8 cellular contexts compared by ENCODE assay signal in genomic region chr1:11735854-11736745, GRCh38. TPM values are rescaled to one million over a fixed set of nuclear protein-coding genes. Genes with fewer than 3 reads are reported as not detected.
A peak's percentile ranks its signal among the peaks of the same experiment; 100 is the strongest.
DNase-seq lines count a peak whose midpoint lies in the region; ATAC-seq and TF ChIP-seq lines count a peak whose summit lies in the region.

TSS of gene AGTRAP (plus strand) at chr1:11736136. CDS start at chr1:11736209, 73 bp downstream.

- under 1% methylated on average over 53 of the region's 59 CpGs for WGBS in prostate gland

- peaks cover 8% of the 10 kb centered on the region for H3K79me2 ChIP-seq in HCT116 (ENCODE audit: insufficient read depth, low read length)

- TF ChIP-seq POLR2A in HCT116 (IDR thresholded peaks at IDR 0.05; ENCODE audit: borderline replicate concordance, extremely low read depth, insufficient read depth, insufficient read length) (peak; percentile 34), prostate gland (IDR thresholded peaks at IDR 0.05) (peak; percentile 82)

- peak within 1 kb of the TSS; percentile 24 for H2AFZ ChIP-seq in HCT116 (ENCODE audit: low read depth, low read length, poor library complexity, severe bottlenecking)

- peaks cover 54% of the 10 kb centered on the region for H3K4me1 Mint-ChIP-seq in T-helper 1 cell treated with Interleukin-12 subunit alpha and Interleukin-12 subunit beta and Interleukin-4 antibody, amounts not matched to agents 30 μg/mL and 1 μg/mL, for 36 hours (ENCODE audit: low read depth)

- H3K4me2 ChIP-seq in HCT116 (ENCODE audit: low read length), result peak within 1 kb of the TSS; percentile 93

- H3K4me3 ChIP-seq in HCT116 (replicated peaks in 1 of 2; ENCODE audit: low read depth in 1 of 2, low read length in 2 of 2), result peak within 1 kb of the TSS; percentile 91 to 92
- H3K4me3 ChIP-seq in left ventricle myocardium inferior, result peak within 1 kb of the TSS; percentile 81
- peak within 1 kb of the TSS; percentile 68 to 72 for H3K4me3 ChIP-seq in prostate gland
- peak within 1 kb of the TSS; percentile 84 for H3K4me3 ChIP-seq in upper lobe of right lung

- H3K4me3 Mint-ChIP-seq in T-helper 1 cell treated with Interleukin-12 subunit alpha and Interleukin-12 subunit beta and Interleukin-4 antibody, amounts not matched to agents 30 μg/mL and 1 μg/mL, for 36 hours, result peak within 1 kb of the TSS; percentile 95

- ATAC-seq in HCT116 (peak; percentile 85), upper lobe of right lung (peak; percentile 86)

- intact Hi-C loops in HCT116 (cut with micrococcal nuclease) (no loop called here), left ventricle myocardium inferior (cut with micrococcal nuclease) (no loop called here), prostate gland (cut with DNase I) (loop anchor here (5.0 kb wide), 3 partner anchors 51 to 66 kb away; partner anchors contain the start of gene MAD2L2), upper lobe of right lung (cut with DNase I) (no loop called here)

- H3K27me3 Mint-ChIP-seq in T-helper 1 cell treated with Interleukin-12 subunit alpha and Interleukin-12 subunit beta and Interleukin-4 antibody, amounts not matched to agents 30 μg/mL and 1 μg/mL, for 36 hours (ENCODE audit: low read depth), result no peaks in the 10 kb centered on the region

- no peaks in the 10 kb centered on the region for H4K20me1 ChIP-seq in HCT116 (ENCODE audit: insufficient read depth)

- RAD21 ChIA-PET in HCT116 (lab: Charles Lee; ENCODE audit: low non-redundant PET in 1 of 2, low total read pairs in 2 of 2, uncharacterized antibody in 2 of 2, unreplicated experiment in 2 of 2), result no interaction called here

- H3K9me2 ChIP-seq in HCT116 (ENCODE audit: insufficient read depth), result no peaks in the 10 kb centered on the region

- peak within 1 kb of the TSS; percentile 85 for H3K27ac ChIP-seq in HCT116 (ENCODE audit: low read depth, low read length)
- peak within 1 kb of the TSS; percentile 88 for H3K27ac ChIP-seq in left ventricle myocardium inferior (replicated peaks)
- peak within 1 kb of the TSS; percentile 94 to 95 for H3K27ac ChIP-seq in prostate gland
- H3K27ac ChIP-seq in upper lobe of right lung, result peak within 1 kb of the TSS; percentile 91

- H3K27me3 ChIP-seq in HCT116 (ENCODE audit: insufficient read depth, low read length), result no peaks in the 10 kb centered on the region
- no peaks in the 10 kb centered on the region for H3K27me3 ChIP-seq in left ventricle myocardium inferior (ENCODE audit: low read depth)
- no peaks in the 10 kb centered on the region for H3K27me3 ChIP-seq in prostate gland (replicated peaks; ENCODE audit: insufficient read depth)
- H3K27me3 ChIP-seq in upper lobe of right lung, result no peaks in the 10 kb centered on the region

- no peaks in the 10 kb centered on the region for H3K9me3 Mint-ChIP-seq in T-helper 1 cell treated with Interleukin-12 subunit alpha and Interleukin-12 subunit beta and Interleukin-4 antibody, amounts not matched to agents 30 μg/mL and 1 μg/mL, for 36 hours

- peak within 1 kb of the TSS; percentile 89 for H3K27ac Mint-ChIP-seq in T-helper 1 cell treated with Interleukin-12 subunit alpha and Interleukin-12 subunit beta and Interleukin-4 antibody, amounts not matched to agents 30 μg/mL and 1 μg/mL, for 36 hours

- BruUV-seq in HCT116 (replicated peaks; lab: Mats Ljungman, UMichigan), result no TSS peak

- H3K9me3 ChIP-seq in HCT116 (ENCODE audit: control insufficient read depth in 1 of 2, insufficient read depth in 1 of 2, low read depth in 1 of 2, low read length in 2 of 2), result no peaks in the 10 kb centered on the region
- H3K9me3 ChIP-seq in left ventricle myocardium inferior (replicated peaks), result no peaks in the 10 kb centered on the region
- no peaks in the 10 kb centered on the region for H3K9me3 ChIP-seq in prostate gland
- H3K9me3 ChIP-seq in upper lobe of right lung, result no peaks in the 10 kb centered on the region

- POLR2A ChIA-PET in HCT116 (lab: Charles Lee), result no interaction called here

- H3K36me3 ChIP-seq in HCT116 (ENCODE audit: control insufficient read depth in 1 of 2, insufficient read depth in 2 of 2, low read length in 2 of 2), result no peaks in the 10 kb centered on the region
- H3K36me3 ChIP-seq in left ventricle myocardium inferior, result no peaks in the 10 kb centered on the region
- H3K36me3 ChIP-seq in prostate gland, result no peaks in the 10 kb centered on the region
- no peaks in the 10 kb centered on the region for H3K36me3 ChIP-seq in upper lobe of right lung

- no peak for TF ChIP-seq RAD21 in HCT116 (IDR thresholded peaks at IDR 0.05; ENCODE audit: low read depth)

- DNase-seq in Daoy (ENCODE audit: low read depth), result peak; percentile 97
- DNase-seq in HCT116 (ENCODE audit: low read depth, low spot score), result peak; percentile 82
- DNase-seq in NCI-H1436 treated with DMSO at 0.1 percent for 48 hours (lab: John Stamatoyannopoulos, UW), result peak; percentile 41
- DNase-seq in amniotic stem cell (lab: John Stamatoyannopoulos, UW), result peak; percentile 82
- DNase-seq in left ventricle myocardium inferior, result peak; percentile 98
- peak; percentile 96 for DNase-seq in prostate gland (ENCODE audit: low spot score)
- peak; percentile 99 for DNase-seq in upper lobe of right lung

- H3K9ac ChIP-seq in HCT116 (ENCODE audit: low read length), result peak within 1 kb of the TSS; percentile 77

- H3K4me1 ChIP-seq in HCT116 (ENCODE audit: control insufficient read depth in 1 of 2, insufficient read depth in 2 of 2, low read length in 2 of 2) (peaks cover 14 to 42% of the 10 kb centered on the region in 2 experiments), left ventricle myocardium inferior (peaks cover 56% of the 10 kb centered on the region), prostate gland (replicated peaks) (peaks cover 26% of the 10 kb centered on the region), upper lobe of right lung (peaks cover 50% of the 10 kb centered on the region)

- 0 out of 6 replicates have a peak, but pooled peaks of 1 of the 3 experiments have one; percentile 11 for TF ChIP-seq CTCF in HCT116 (IDR thresholded peaks at IDR 0.05 in 2 of 3, conservative IDR thresholded peaks at IDR 0.05 in 1 of 3; ENCODE audit: borderline replicate concordance in 1 of 3, insufficient read depth in 1 of 3, low read depth in 2 of 3, low read length in 2 of 3)
- TF ChIP-seq CTCF in left ventricle myocardium inferior (IDR thresholded peaks at IDR 0.05; ENCODE audit: borderline replicate concordance), result peak; percentile 21
- no peak for TF ChIP-seq CTCF in prostate gland (IDR thresholded peaks at IDR 0.05)
- peak; percentile 10 for TF ChIP-seq CTCF in upper lobe of right lung (IDR thresholded peaks at IDR 0.05)

- peaks cover 5% of the 10 kb centered on the region for H3K36me3 Mint-ChIP-seq in T-helper 1 cell treated with Interleukin-12 subunit alpha and Interleukin-12 subunit beta and Interleukin-4 antibody, amounts not matched to agents 30 μg/mL and 1 μg/mL, for 36 hours (ENCODE audit: low read depth)

- CTCF ChIA-PET in HCT116 (lab: Charles Lee), result interaction anchor here (0.6 to 0.7 kb wide), 2 partner anchors 91 to 454 kb away, joined by 3 read pairs; no protein-coding TSS in a partner anchor

TF ChIP-seq in HCT116, 20 proteins besides CTCF, POLR2A, EP300 and RAD21 (continues in another document):
- TF ChIP-seq MAX (IDR thresholded peaks at IDR 0.05) (peak; percentile 83), SRF (IDR thresholded peaks at IDR 0.05; ENCODE audit: low read depth) (no peak), POLR2AphosphoS5 (IDR thresholded peaks at IDR 0.05; ENCODE audit: low read depth, low read length) (peak; percentile 65), YY1 (IDR thresholded peaks at IDR 0.05; ENCODE audit: extremely low read depth, insufficient replicate concordance, low read depth, low read length) (no peak), ELF1 (IDR thresholded peaks at IDR 0.05; ENCODE audit: borderline replicate concordance, low read depth) (no peak), EGR1 (IDR thresholded peaks at IDR 0.05; ENCODE audit: low read depth) (peak; percentile 63; the same call in 1 of the 2 replicates), FOSL1 (IDR thresholded peaks at IDR 0.05; ENCODE audit: low read depth) (no peak), JUND (IDR thresholded peaks at IDR 0.05) (no peak), CEBPB (IDR thresholded peaks at IDR 0.05; ENCODE audit: low read depth) (no peak), ZFX (IDR thresholded peaks at IDR 0.05) (no peak), ZNF274 (IDR thresholded peaks at IDR 0.05; ENCODE audit: low read depth, low read length) (no peak), TCF7L2 (IDR thresholded peaks at IDR 0.05; ENCODE audit: borderline replicate concordance, extremely low read depth, insufficient read depth, insufficient read length) (no peak), CBX3 (IDR thresholded peaks at IDR 0.05; ENCODE audit: low read depth) (0 out of 2 replicates have a peak, but pooled peaks have one; percentile 29), SP1 (IDR thresholded peaks at IDR 0.05; ENCODE audit: low read depth) (no peak; the same call in 1 of the 2 replicates), ATF3 (IDR thresholded peaks at IDR 0.05) (no peak), EZH2 (IDR thresholded peaks at IDR 0.05) (no peak), SIN3A (IDR thresholded peaks at IDR 0.05; ENCODE audit: low read depth) (peak; percentile 89), EZH2phosphoT487 (IDR thresholded peaks at IDR 0.05; ENCODE audit: borderline replicate concordance) (no peak)

RNA-seq across cellular contexts. Expression of gene AGTRAP, which starts in this region (rescaled TPM):
- total RNA-seq in Daoy (2014; rRNA removed; shearing (Covaris generic)), result 42.4 and 42.9 TPM in 2 replicates
- total RNA-seq in HCT116 (2021; ENCODE audit: unreplicated experiment), result 49.0 TPM
- 51.9 and 61.4 TPM in 2 replicates for polyA plus RNA-seq in HCT116 (2012)
- 16.6 TPM for total RNA-seq in left ventricle myocardium inferior
- 100 to 1,000 TPM; 114 to 123 TPM for total RNA-seq in prostate gland
- total RNA-seq in upper lobe of right lung, result 57.0 TPM

Comparison
In these comparisons a context has a peak if more than half of its experiments do, and no peak if none do; other contexts are left out.
1. Peak in every context shown above with its lines: DNase-seq, ATAC-seq, H3K4me3 ChIP-seq and H3K27ac ChIP-seq.
2. DNase-seq: peak in every context shown above with its lines; median percentile 99 in upper lobe of right lung; 98 in left ventricle myocardium inferior; 97 in Daoy; 96 in prostate gland; 82 in HCT116; 82 in amniotic stem cell; 41 in NCI-H1436 treated with DMSO at 0.1 percent for 48 hours.
3. CTCF ChIP-seq: peak in left ventricle myocardium inferior (single experiment) and upper lobe of right lung (single experiment); none in prostate gland (0 of 4).